15 cellular contexts compared by ENCODE assay signal in the genomic region with DNA sequence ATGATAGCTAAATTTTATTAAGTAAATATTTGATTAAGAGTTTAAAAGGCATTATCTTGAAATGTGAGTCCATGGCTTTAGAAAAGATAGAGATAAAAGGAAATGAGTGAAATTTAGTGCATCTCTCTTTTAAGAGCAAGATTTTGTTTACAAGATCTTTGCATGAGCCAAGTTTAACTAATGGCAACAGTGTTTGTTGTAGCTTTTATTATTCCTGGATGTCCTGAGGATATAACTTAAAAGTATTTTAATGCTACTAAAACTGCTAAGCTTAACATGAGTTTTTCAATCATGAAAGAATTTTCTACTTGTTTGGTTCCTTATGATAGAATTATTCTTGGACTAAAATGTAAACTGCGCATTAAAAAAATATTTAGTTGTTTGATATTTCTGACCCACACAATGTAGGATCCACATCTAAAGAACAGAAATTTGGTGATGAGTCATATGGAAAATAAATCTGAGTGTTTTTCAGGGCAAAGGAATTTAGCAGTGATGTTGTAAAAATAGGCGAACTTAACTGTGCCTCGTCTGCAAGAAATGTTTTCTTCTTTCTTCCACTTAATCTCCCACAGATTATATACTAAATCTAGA.
DNase-seq lines count a peak whose midpoint lies in the region; ATAC-seq, FAIRE-seq and TF ChIP-seq lines count a peak whose summit lies in the region.
"Had no signal": no experiment of that assay in that cellular context is flagged by ENCODE, and none has a peak within 500 bp of the region (broad histone marks: within the 10 kb centered on the region; RNA-seq: fewer than 3 reads in every experiment).

No MANE protein-coding gene starts in this region.

- TF ChIP-seq CTCF in nephron (IDR thresholded peaks at IDR 0.05; ENCODE audit: unreplicated experiment in 3 of 3), result no peak

- FAIRE-seq in endometrium (lab: Jason Lieb, UNC), result peak; percentile 92

- H3K4me1 Mint-ChIP-seq in nephron, result peaks cover 5% of the 10 kb centered on the region
- H3K4me1 Mint-ChIP-seq in stimulated activated naive CD8-positive, alpha-beta T cell treated with anti-CD3 and anti-CD28 coated beads, Interleukin-15, amount 100 ng/mL, for 72 hours, result no peaks in the 10 kb centered on the region
- H3K4me1 Mint-ChIP-seq: GM23338 had no signal

- peaks cover 3% of the 10 kb centered on the region for H3K27me3 Mint-ChIP-seq in nephron (ENCODE audit: low read depth)
- H3K27me3 Mint-ChIP-seq in stimulated activated naive CD8-positive, alpha-beta T cell treated with anti-CD3 and anti-CD28 coated beads, Interleukin-15, amount 100 ng/mL, for 72 hours, result no peaks in the 10 kb centered on the region

- no peak for ATAC-seq in stimulated activated naive CD8-positive, alpha-beta T cell treated with anti-CD3 and anti-CD28 coated beads, Interleukin-15, amount 100 ng/mL, for 72 hours
- ATAC-seq in GM21526 (IDR thresholded peaks at IDR 0.05; ENCODE audit: low FRiP score, unreplicated experiment) (no peak), GM19455 (IDR thresholded peaks at IDR 0.05; ENCODE audit: unreplicated experiment) (no peak)
- ATAC-seq: GM23338 had no signal

- H3K9me3 Mint-ChIP-seq in nephron, result no peaks in the 10 kb centered on the region
- H3K9me3 Mint-ChIP-seq in stimulated activated naive CD8-positive, alpha-beta T cell treated with anti-CD3 and anti-CD28 coated beads, Interleukin-15, amount 100 ng/mL, for 72 hours, result peaks cover 6 to 9% of the 10 kb centered on the region in 2 donors
- H3K9me3 Mint-ChIP-seq: GM23338 had no signal

- H3K4me3 Mint-ChIP-seq in nephron, result no peak overlapping the region
- H3K4me3 Mint-ChIP-seq in stimulated activated naive CD8-positive, alpha-beta T cell treated with anti-CD3 and anti-CD28 coated beads, Interleukin-15, amount 100 ng/mL, for 72 hours, result no peak overlapping the region
- H3K4me3 Mint-ChIP-seq: GM23338 had no signal

- peak; percentile 64 for DNase-seq in AG08395 (ENCODE audit: low spot score)
- DNase-seq in RPMI7951 (ENCODE audit: low read depth), result peak; percentile 42
- no peak for DNase-seq in stimulated activated naive CD8-positive, alpha-beta T cell treated with anti-CD3 and anti-CD28 coated beads, Interleukin-15, amount 100 ng/mL, for 72 hours
- no peak for DNase-seq in NCI-H1048 (lab: John Stamatoyannopoulos, UW)
- DNase-seq: AML-193, NCI-H1930, NCI-H748 treated with DMSO at 0.1 percent for 48 hours, Right ventricle myocardium superior, spleen, T1000 had no signal

- H3K27ac Mint-ChIP-seq in nephron, result peak overlapping the region in 2 of 3 experiments; percentile 63 to 83
- no peak overlapping the region for H3K27ac Mint-ChIP-seq in stimulated activated naive CD8-positive, alpha-beta T cell treated with anti-CD3 and anti-CD28 coated beads, Interleukin-15, amount 100 ng/mL, for 72 hours
- H3K27ac Mint-ChIP-seq: GM23338 had no signal

- H3K36me3 Mint-ChIP-seq in nephron (ENCODE audit: low read depth), result no peaks in the 10 kb centered on the region

Comparison
In these comparisons a context has a peak if more than half of its experiments do, and no peak if none do; other contexts are left out.
1. DNase-seq: peak in AG08395 (single experiment) and RPMI7951 (single experiment); none in stimulated activated naive CD8-positive, alpha-beta T cell treated with anti-CD3 and anti-CD28 coated beads, Interleukin-15, amount 100 ng/mL, for 72 hours (0 of 2) and NCI-H1048 (single experiment).
2. H3K27ac Mint-ChIP-seq: peak in nephron (2 of 3); none in stimulated activated naive CD8-positive, alpha-beta T cell treated with anti-CD3 and anti-CD28 coated beads, Interleukin-15, amount 100 ng/mL, for 72 hours (0 of 2).